2 cellular contexts compared by ENCODE assay signal in genomic region chr20:61941721-61942405, GRCh38.
TF ChIP-seq lines count a peak whose summit lies in the region.

No MANE protein-coding gene starts in this region.

TF ChIP-seq in GM23338, 12 proteins besides CTCF, POLR2A, EP300 and RAD21:
- TF ChIP-seq ETS1 (IDR thresholded peaks at IDR 0.05) (no peak), CREB1 (CRISPR knock-in tag; IDR thresholded peaks at IDR 0.05; ENCODE audit: low read depth) (no peak), ZNF331 (CRISPR knock-in tag; IDR thresholded peaks at IDR 0.05; ENCODE audit: low read depth) (no peak), STAT1 (IDR thresholded peaks at IDR 0.05; ENCODE audit: unreplicated experiment) (no peak), ZNF462 (CRISPR knock-in tag; IDR thresholded peaks at IDR 0.05) (no peak), JUNB (IDR thresholded peaks at IDR 0.05; ENCODE audit: unreplicated experiment) (no peak), POLR2AphosphoS5 (IDR thresholded peaks at IDR 0.05; ENCODE audit: low read depth) (no peak), ZNF114 (CRISPR knock-in tag; IDR thresholded peaks at IDR 0.05) (no peak), EZH2 (IDR thresholded peaks at IDR 0.05; ENCODE audit: low read depth, unreplicated experiment) (no peak), NANOG (IDR thresholded peaks at IDR 0.05; ENCODE audit: borderline replicate concordance) (no peak), EZH2phosphoT487 (IDR thresholded peaks at IDR 0.05; ENCODE audit: unreplicated experiment) (no peak)
- TF ChIP-seq, protein P1, sequence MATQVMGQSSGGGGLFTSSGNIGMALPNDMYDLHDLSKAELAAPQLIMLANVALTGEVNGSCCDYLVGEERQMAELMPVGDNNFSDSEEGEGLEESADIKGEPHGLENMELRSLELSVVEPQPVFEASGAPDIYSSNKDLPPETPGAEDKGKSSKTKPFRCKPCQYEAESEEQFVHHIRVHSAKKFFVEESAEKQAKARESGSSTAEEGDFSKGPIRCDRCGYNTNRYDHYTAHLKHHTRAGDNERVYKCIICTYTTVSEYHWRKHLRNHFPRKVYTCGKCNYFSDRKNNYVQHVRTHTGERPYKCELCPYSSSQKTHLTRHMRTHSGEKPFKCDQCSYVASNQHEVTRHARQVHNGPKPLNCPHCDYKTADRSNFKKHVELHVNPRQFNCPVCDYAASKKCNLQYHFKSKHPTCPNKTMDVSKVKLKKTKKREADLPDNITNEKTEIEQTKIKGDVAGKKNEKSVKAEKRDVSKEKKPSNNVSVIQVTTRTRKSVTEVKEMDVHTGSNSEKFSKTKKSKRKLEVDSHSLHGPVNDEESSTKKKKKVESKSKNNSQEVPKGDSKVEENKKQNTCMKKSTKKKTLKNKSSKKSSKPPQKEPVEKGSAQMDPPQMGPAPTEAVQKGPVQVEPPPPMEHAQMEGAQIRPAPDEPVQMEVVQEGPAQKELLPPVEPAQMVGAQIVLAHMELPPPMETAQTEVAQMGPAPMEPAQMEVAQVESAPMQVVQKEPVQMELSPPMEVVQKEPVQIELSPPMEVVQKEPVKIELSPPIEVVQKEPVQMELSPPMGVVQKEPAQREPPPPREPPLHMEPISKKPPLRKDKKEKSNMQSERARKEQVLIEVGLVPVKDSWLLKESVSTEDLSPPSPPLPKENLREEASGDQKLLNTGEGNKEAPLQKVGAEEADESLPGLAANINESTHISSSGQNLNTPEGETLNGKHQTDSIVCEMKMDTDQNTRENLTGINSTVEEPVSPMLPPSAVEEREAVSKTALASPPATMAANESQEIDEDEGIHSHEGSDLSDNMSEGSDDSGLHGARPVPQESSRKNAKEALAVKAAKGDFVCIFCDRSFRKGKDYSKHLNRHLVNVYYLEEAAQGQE (IDR thresholded peaks at IDR 0.05; ENCODE audit: unreplicated experiment) = no peak

TF ChIP-seq in H1, 55 proteins besides CTCF, POLR2A, EP300 and RAD21:
- TF ChIP-seq RNF2 (IDR thresholded peaks at IDR 0.05; ENCODE audit: borderline replicate concordance, low read depth, low read length, missing control alignments, poor library complexity, severe bottlenecking) (no peak), SIRT6 (IDR thresholded peaks at IDR 0.05; ENCODE audit: low read length) (no peak), GABPA (IDR thresholded peaks at IDR 0.05; ENCODE audit: borderline replicate concordance, insufficient read depth, low read length) (no peak), MAFK (IDR thresholded peaks at IDR 0.05; ENCODE audit: low read depth, low read length) (no peak), RXRA (IDR thresholded peaks at IDR 0.05; ENCODE audit: insufficient read depth, low read depth, low read length) (no peak), BCL11A (IDR thresholded peaks at IDR 0.05; ENCODE audit: low read depth in 2 of 2, low read length in 2 of 2) (no peak), NANOG (IDR thresholded peaks at IDR 0.05; ENCODE audit: insufficient read depth, low read depth, low read length, poor library complexity, severe bottlenecking) (no peak), KDM1A (IDR thresholded peaks at IDR 0.05; ENCODE audit: borderline replicate concordance, low read length) (no peak), SRF (IDR thresholded peaks at IDR 0.05; ENCODE audit: low read depth, low read length) (no peak), HDAC2 (IDR thresholded peaks at IDR 0.05; ENCODE audit: borderline replicate concordance in 1 of 2, low read depth in 2 of 2, low read length in 2 of 2) (no peak), CBX8 (IDR thresholded peaks at IDR 0.05; ENCODE audit: borderline replicate concordance, low read depth, low read length) (no peak), JUND (IDR thresholded peaks at IDR 0.05; ENCODE audit: low read length) (no peak), SP1 (IDR thresholded peaks at IDR 0.05; ENCODE audit: low read depth, low read length) (no peak), NRF1 (IDR thresholded peaks at IDR 0.05; ENCODE audit: low read depth, low read length) (no peak), BRCA1 (IDR thresholded peaks at IDR 0.05; ENCODE audit: low read depth, low read length) (no peak), JUN (IDR thresholded peaks at IDR 0.05; ENCODE audit: low read depth, low read length) (no peak), SP2 (IDR thresholded peaks at IDR 0.05; ENCODE audit: low read length) (no peak)
- TF ChIP-seq, protein P2, sequence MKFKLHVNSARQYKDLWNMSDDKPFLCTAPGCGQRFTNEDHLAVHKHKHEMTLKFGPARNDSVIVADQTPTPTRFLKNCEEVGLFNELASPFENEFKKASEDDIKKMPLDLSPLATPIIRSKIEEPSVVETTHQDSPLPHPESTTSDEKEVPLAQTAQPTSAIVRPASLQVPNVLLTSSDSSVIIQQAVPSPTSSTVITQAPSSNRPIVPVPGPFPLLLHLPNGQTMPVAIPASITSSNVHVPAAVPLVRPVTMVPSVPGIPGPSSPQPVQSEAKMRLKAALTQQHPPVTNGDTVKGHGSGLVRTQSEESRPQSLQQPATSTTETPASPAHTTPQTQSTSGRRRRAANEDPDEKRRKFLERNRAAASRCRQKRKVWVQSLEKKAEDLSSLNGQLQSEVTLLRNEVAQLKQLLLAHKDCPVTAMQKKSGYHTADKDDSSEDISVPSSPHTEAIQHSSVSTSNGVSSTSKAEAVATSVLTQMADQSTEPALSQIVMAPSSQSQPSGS (IDR thresholded peaks at IDR 0.05; ENCODE audit: low read length) = no peak
- TF ChIP-seq, protein P3, sequence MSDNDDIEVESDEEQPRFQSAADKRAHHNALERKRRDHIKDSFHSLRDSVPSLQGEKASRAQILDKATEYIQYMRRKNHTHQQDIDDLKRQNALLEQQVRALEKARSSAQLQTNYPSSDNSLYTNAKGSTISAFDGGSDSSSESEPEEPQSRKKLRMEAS (IDR thresholded peaks at IDR 0.05) = no peak
